ENCODE assay signal across 9 cellular contexts in the genomic region with DNA sequence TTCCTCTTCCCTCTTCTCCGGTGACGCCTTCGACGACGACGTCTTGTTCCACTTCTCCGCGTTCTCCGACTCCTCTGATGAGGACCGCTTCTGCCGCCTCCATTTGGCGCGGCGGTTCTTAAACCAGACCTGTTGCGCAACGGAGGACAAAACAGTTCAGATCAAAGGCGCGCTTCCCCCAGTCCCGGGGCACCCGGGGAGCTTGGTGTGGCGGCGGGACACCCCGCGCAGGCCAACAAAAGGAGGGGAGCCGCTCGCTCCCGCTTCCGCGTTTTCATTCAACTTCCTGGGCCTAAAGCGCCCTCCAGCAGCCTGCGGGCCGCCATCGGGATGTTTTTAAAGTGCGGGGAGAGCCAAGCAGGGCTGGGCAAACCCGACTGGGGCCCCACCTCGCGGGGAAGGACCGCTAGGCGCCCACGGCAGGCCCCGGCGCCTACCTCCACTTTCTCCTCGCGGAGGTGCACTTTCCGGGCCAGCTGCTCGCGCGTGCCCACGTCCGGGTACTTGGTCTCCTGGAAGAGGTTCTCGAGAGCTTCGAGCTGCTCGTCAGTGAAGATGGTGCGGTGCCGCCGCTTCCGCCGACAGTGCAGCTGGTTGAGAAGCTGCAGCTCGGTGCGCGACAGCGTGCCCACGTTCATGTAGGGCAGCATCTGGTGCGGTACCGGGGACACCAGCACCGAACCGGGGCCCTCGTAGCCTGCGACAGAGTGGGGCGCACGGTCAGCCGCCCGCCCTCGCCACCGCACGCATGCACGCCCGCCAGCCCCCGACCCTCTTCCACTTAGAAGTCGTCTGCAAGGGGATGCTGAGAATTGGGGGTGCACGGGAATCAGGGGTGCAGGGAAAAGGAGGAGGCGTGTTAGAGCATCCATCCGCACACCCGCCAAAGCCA. TPM values are rescaled to one million over a fixed set of nuclear protein-coding genes. Genes with fewer than 3 reads are reported as not detected.
DNase-seq lines count a peak whose midpoint lies in the region; ATAC-seq and TF ChIP-seq lines count a peak whose summit lies in the region.
"Had no signal": no experiment of that assay in that cellular context is flagged by ENCODE, and none has a peak within 500 bp of the region (broad histone marks: within the 10 kb centered on the region; RNA-seq: fewer than 3 reads in every experiment).

No MANE protein-coding gene starts in this region.

- H3K4me3 Mint-ChIP-seq in IgD-negative memory B cell, result peak overlapping the region in 3 of 4 donors; percentile 67 to 88 (median 81)
- H3K4me3 Mint-ChIP-seq in activated T-cell treated with anti-CD3 and anti-CD28 coated beads, Interleukin-2, amount 50 U/mL, for 72 hours, result peak overlapping the region; percentile 80 to 89

- peak overlapping the region; percentile 34; the same call in 1 of the 2 replicates for H3K4me3 ChIP-seq in iPS DF 6.9 (ENCODE audit: low read length)
- peak overlapping the region; percentile 5 to 70 (median 51) for H3K4me3 ChIP-seq in spleen

- H3K27me3 Mint-ChIP-seq in IgD-negative memory B cell, result peaks cover 66% of the 10 kb centered on the region
- peaks cover 89% of the 10 kb centered on the region for H3K27me3 Mint-ChIP-seq in activated T-cell treated with anti-CD3 and anti-CD28 coated beads, Interleukin-2, amount 50 U/mL, for 72 hours (ENCODE audit: low read depth)

- TF ChIP-seq CTCF in spleen (IDR thresholded peaks at IDR 0.05 in 8 of 11, conservative IDR thresholded peaks at IDR 0.05 in 3 of 11), result no peak

- H3K4me1 ChIP-seq in iPS DF 6.9 (ENCODE audit: control insufficient read depth, insufficient read depth, low read length) (peaks cover 5% of the 10 kb centered on the region), spleen (peaks cover 7 to 59% (median 31%) of the 10 kb centered on the region in 6 donors)

- peak overlapping the region in 2 of 3 donors; percentile 31 to 91 for H3K27ac Mint-ChIP-seq in IgD-negative memory B cell
- H3K27ac Mint-ChIP-seq in activated T-cell treated with anti-CD3 and anti-CD28 coated beads, Interleukin-2, amount 50 U/mL, for 72 hours, result peak overlapping the region; percentile 68

- no peaks in the 10 kb centered on the region for H3K36me3 Mint-ChIP-seq in IgD-negative memory B cell
- peaks cover 0 to 4% of the 10 kb centered on the region in 2 donors for H3K36me3 Mint-ChIP-seq in activated T-cell treated with anti-CD3 and anti-CD28 coated beads, Interleukin-2, amount 50 U/mL, for 72 hours (ENCODE audit: insufficient read depth in 2 of 2)

- H3K9me3 ChIP-seq in iPS DF 6.9 (ENCODE audit: control insufficient read depth, insufficient read depth, low read length) (no peaks in the 10 kb centered on the region), spleen (no peaks in the 10 kb centered on the region)

- no peaks in the 10 kb centered on the region for H3K9me3 Mint-ChIP-seq in IgD-negative memory B cell
- H3K9me3 Mint-ChIP-seq in activated T-cell treated with anti-CD3 and anti-CD28 coated beads, Interleukin-2, amount 50 U/mL, for 72 hours, result no peaks in the 10 kb centered on the region

- peak; percentile 56 to 59 for DNase-seq in activated T-cell treated with anti-CD3 and anti-CD28 coated beads, Interleukin-2, amount 50 U/mL, for 72 hours
- DNase-seq in iPS DF 6.9 (ENCODE audit: low read depth, low spot score) (no peak), spleen (peak; percentile 65), SHP77 (lab: John Stamatoyannopoulos, UW) (no peak)
- DNase-seq in stimulated activated CD4-positive, alpha-beta T cell treated with anti-CD3 and anti-CD28 coated beads, Interleukin-4, amount 100 ng/mL, for 1 hour, result no peak

- peak; percentile 59 to 62 for ATAC-seq in activated T-cell treated with anti-CD3 and anti-CD28 coated beads, Interleukin-2, amount 50 U/mL, for 72 hours (replicated peaks in 1 of 2)
- ATAC-seq in GM21723 (IDR thresholded peaks at IDR 0.05; ENCODE audit: unreplicated experiment), result no peak
- no peak for ATAC-seq in HG02798 (IDR thresholded peaks at IDR 0.05; ENCODE audit: poor library complexity, unreplicated experiment)

- H3K4me1 Mint-ChIP-seq in IgD-negative memory B cell, result peaks cover 0 to 8% (median 3%) of the 10 kb centered on the region in 3 donors
- H3K4me1 Mint-ChIP-seq in activated T-cell treated with anti-CD3 and anti-CD28 coated beads, Interleukin-2, amount 50 U/mL, for 72 hours (ENCODE audit: low read depth), result peaks cover 15% of the 10 kb centered on the region

- H3K36me3 ChIP-seq in iPS DF 6.9 (ENCODE audit: control insufficient read depth, insufficient read depth, low read length) (no peaks in the 10 kb centered on the region), spleen (no peaks in the 10 kb centered on the region)

- H3K27ac ChIP-seq in iPS DF 6.9 (ENCODE audit: low read length) (no peak overlapping the region), spleen (no peak overlapping the region)

- H3K27me3 ChIP-seq in iPS DF 6.9 (ENCODE audit: control insufficient read depth, insufficient read depth, low read length) (peaks cover 82% of the 10 kb centered on the region), spleen (replicated peaks in 1 of 7) (peaks cover 12 to 100% (median 96%) of the 10 kb centered on the region in 7 donors)

- intact Hi-C loops in spleen (cut with DNase I; ENCODE audit: low total_unique reads), result no loop called here

- no CpG with 5 or more reads among the region's 84 CpGs for WGBS in iPS DF 6.9 (ENCODE audit: insufficient coverage, insufficient read length)
- WGBS in spleen, 5 donors, result 2 to 12% (median 3%) methylated on average over 39 to 84 of the region's 84 CpGs

- no peak for TF ChIP-seq POLR2A in spleen (IDR thresholded peaks at IDR 0.05)

RNA-seq across cellular contexts. Expression of gene GSC, which starts 1.1 kb away (rescaled TPM):
- not detected for polyA plus RNA-seq in IgD-negative memory B cell
- under 1 TPM in 1 of 2 donors, not detected in 1; 0.19 TPM for total RNA-seq in activated T-cell treated with anti-CD3 and anti-CD28 coated beads, Interleukin-2, amount 50 U/mL, for 72 hours
- total RNA-seq in spleen, result not detected
- not detected for polyA plus RNA-seq in spleen
- total RNA-seq: renal cortical epithelial cell had no signal

Comparison
In these comparisons a context has a peak if more than half of its experiments do, and no peak if none do; other contexts are left out.
1. ATAC-seq: peak in activated T-cell treated with anti-CD3 and anti-CD28 coated beads, Interleukin-2, amount 50 U/mL, for 72 hours (2 of 2); none in GM21723 (single experiment) and HG02798 (single experiment).
2. DNase-seq: peak in activated T-cell treated with anti-CD3 and anti-CD28 coated beads, Interleukin-2, amount 50 U/mL, for 72 hours (2 of 2) and spleen (single experiment); none in iPS DF 6.9 (single experiment), SHP77 (0 of 2) and stimulated activated CD4-positive, alpha-beta T cell treated with anti-CD3 and anti-CD28 coated beads, Interleukin-4, amount 100 ng/mL, for 1 hour (single experiment).